7 cellular contexts compared by ENCODE assay signal in the genomic region with DNA sequence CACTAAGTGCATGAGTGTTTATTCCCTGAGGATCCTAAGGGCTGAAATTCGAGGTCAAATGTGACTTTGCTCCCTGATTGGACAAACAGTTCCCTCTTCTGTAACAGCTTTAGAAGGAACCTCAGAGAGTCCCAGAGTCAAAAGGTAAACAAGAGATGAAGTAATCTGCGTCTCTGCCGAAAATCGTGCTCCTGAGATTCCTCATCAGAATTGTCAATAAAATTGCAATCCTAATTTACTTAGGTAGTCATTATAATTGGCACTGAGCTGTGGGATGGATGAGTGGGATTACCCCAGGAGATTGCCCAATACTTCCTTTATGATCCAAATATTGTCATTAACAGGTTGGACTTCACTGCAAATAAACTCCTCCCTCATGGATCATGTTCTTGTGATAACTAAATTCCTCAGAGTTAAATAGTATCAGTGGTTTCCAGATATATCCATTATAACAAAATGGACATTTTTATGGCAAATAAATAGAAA. TPM values are rescaled to one million over a fixed set of nuclear protein-coding genes. Genes with fewer than 3 reads are reported as not detected.
DNase-seq lines count a peak whose midpoint lies in the region; ATAC-seq and TF ChIP-seq lines count a peak whose summit lies in the region.

No MANE protein-coding gene starts in this region.

- H3K9ac ChIP-seq in GM23248, result peak overlapping the region; percentile 98

- H3K36me3 ChIP-seq in GM23248 (ENCODE audit: low read depth) (no peaks in the 10 kb centered on the region), Panc1 (ENCODE audit: control insufficient read depth, insufficient read depth, low read length) (no peaks in the 10 kb centered on the region; the same call in 1 of the 2 replicates), sigmoid colon (no peaks in the 10 kb centered on the region)

- BruUV-seq in Panc1 (replicated peaks; lab: Mats Ljungman, UMichigan), result no TSS peak

- no peaks in the 10 kb centered on the region for H3K27me3 ChIP-seq in GM23248 (replicated peaks; ENCODE audit: insufficient read depth)
- H3K27me3 ChIP-seq in Panc1 (ENCODE audit: control insufficient read depth, insufficient read depth, low read length), result no peaks in the 10 kb centered on the region
- no peaks in the 10 kb centered on the region for H3K27me3 ChIP-seq in sigmoid colon

- no peaks in the 10 kb centered on the region for H3K9me3 ChIP-seq in GM23248 (ENCODE audit: low read depth)
- H3K9me3 ChIP-seq in Panc1 (ENCODE audit: control insufficient read depth, insufficient read depth, low read depth, low read length), result no peaks in the 10 kb centered on the region
- H3K9me3 ChIP-seq in sigmoid colon, result no peaks in the 10 kb centered on the region

- H3K4me2 ChIP-seq in GM23248 (ENCODE audit: unreplicated experiment), result peak overlapping the region; percentile 82

- no peak for DNase-seq in GM23248
- DNase-seq in Panc1 (ENCODE audit: low read depth, low spot score), result no peak
- DNase-seq in fibroblast of mammary gland (ENCODE audit: low read depth), result peak; percentile 24
- no peak for DNase-seq in sigmoid colon
- no peak for DNase-seq in D341Med (ENCODE audit: low spot score)
- DNase-seq in GM13976 (ENCODE audit: low spot score), result no peak

- no peak overlapping the region for H3K27ac ChIP-seq in GM23248
- peak overlapping the region; percentile 96 for H3K27ac ChIP-seq in Panc1 (ENCODE audit: low read length)
- H3K27ac ChIP-seq in sigmoid colon, result peak overlapping the region; percentile 89 to 95 (median 90)

- POLR2A ChIA-PET in Panc1 (lab: Charles Lee), result no interaction called here

- H4K20me1 ChIP-seq in GM23248 (ENCODE audit: insufficient read depth), result no peaks in the 10 kb centered on the region

- H3F3A ChIP-seq in GM23248 (ENCODE audit: insufficient read depth), result no peaks in the 10 kb centered on the region

- intact Hi-C loops in Panc1 (cut with micrococcal nuclease; ENCODE audit: unreplicated experiment) (no loop called here), sigmoid colon (cut with DNase I) (no loop called here)

- in situ Hi-C loops in GM23248 (cut with MboI) (no loop called here), Panc1 (cut with HindIII; ENCODE audit: low pct_unique_long_range_greater_than_20kb, low sequenced_read_pairs) (no loop called here), GM13976 (cut with MboI; ENCODE audit: low sequenced_read_pairs, unreplicated experiment) (no loop called here)

- peaks cover 15% of the 10 kb centered on the region for H3K4me1 ChIP-seq in GM23248 (ENCODE audit: insufficient read depth)
- H3K4me1 ChIP-seq in Panc1 (ENCODE audit: control insufficient read depth, insufficient read depth, low read length), result peaks cover 10% of the 10 kb centered on the region; the same call in 1 of the 2 replicates
- peaks cover 0 to 40% (median 27%) of the 10 kb centered on the region in 4 donors for H3K4me1 ChIP-seq in sigmoid colon

- peak; percentile 16; the same call in 1 of the 2 replicates for ATAC-seq in Panc1
- no peak for ATAC-seq in HG02763 (IDR thresholded peaks at IDR 0.05; ENCODE audit: unreplicated experiment)

- peaks cover 41% of the 10 kb centered on the region for H3K79me2 ChIP-seq in GM23248 (ENCODE audit: insufficient read depth)

- TF ChIP-seq CTCF in Panc1 (IDR thresholded peaks at IDR 0.05) (no peak), fibroblast of mammary gland (conservative IDR thresholded peaks at IDR 0.05; ENCODE audit: control insufficient read depth, insufficient read depth, low read depth, low read length) (no peak), sigmoid colon (IDR thresholded peaks at IDR 0.05) (no peak), GM13976 (IDR thresholded peaks at IDR 0.05; ENCODE audit: borderline replicate concordance, control extremely low read depth, extremely low read depth, insufficient read depth, missing control alignments) (no peak)

- CTCF ChIA-PET in Panc1 (lab: Charles Lee), result no interaction called here

- WGBS in GM23248 (ENCODE audit: low coverage in 1 of 2, low lambda C conversion rate in 2 of 2, missing lambda C conversion rate in 2 of 2), 2 experiments, result 24 to 36% methylated on average over 4 of the region's 4 CpGs
- 3 to 13% methylated on average over 4 of the region's 4 CpGs for WGBS in sigmoid colon, 2 donors

- TF ChIP-seq EP300 in sigmoid colon (IDR thresholded peaks at IDR 0.05), result no peak

- TF ChIP-seq POLR2A in sigmoid colon (IDR thresholded peaks at IDR 0.05), result no peak

- no peaks in the 10 kb centered on the region for H3K9me2 ChIP-seq in GM23248 (ENCODE audit: insufficient read depth)

- H2AFZ ChIP-seq in GM23248, result peak overlapping the region; percentile 98

- H3K4me3 ChIP-seq in GM23248 (peak overlapping the region; percentile 95), Panc1 (ENCODE audit: low read depth in 2 of 2, low read length in 2 of 2) (peak overlapping the region; percentile 98 to 99), fibroblast of mammary gland (ENCODE audit: control insufficient read depth, low read depth, low read length) (peak overlapping the region; percentile 94), sigmoid colon (peak overlapping the region; percentile 81 to 99 (median 89))

RNA-seq across cellular contexts. Expression of a gene that starts 0.9 kb away (rescaled TPM):
- 43.1 and 50.4 TPM in 2 replicates for total RNA-seq in GM23248 (2014; rRNA removed; shearing (Covaris generic))
- polyA plus RNA-seq in GM23248 (2016; fragmentation: Nextera tagmentation; extraction: Ambion mirVana) (80.2 and 92.1 TPM in 2 replicates), sigmoid colon (100 to 1,000 TPM; 150 to 423 (median 244) TPM)
- total RNA-seq in Panc1 (2021; ENCODE audit: unreplicated experiment) (59.8 TPM), sigmoid colon (100 to 1,000 TPM in 2 of 4 donors, 10 to 100 TPM in 2; 75.6 to 125 (median 99.8) TPM)
- polyA plus RNA-seq in Panc1 (2012; ENCODE audit: insufficient read length), result 45.1 TPM

RNA-seq across cellular contexts. Expression of a gene that starts 56.3 kb away (rescaled TPM):
- 0.11 TPM in 1 of 2 replicates, not detected in the other for total RNA-seq in GM23248 (2014; rRNA removed; shearing (Covaris generic))
- not detected in 2 replicates for polyA plus RNA-seq in GM23248 (2016; fragmentation: Nextera tagmentation; extraction: Ambion mirVana)
- 0.26 TPM for total RNA-seq in Panc1 (2021; ENCODE audit: unreplicated experiment)
- not detected for polyA plus RNA-seq in Panc1 (2012; ENCODE audit: insufficient read length)
- under 1 TPM; 0.33 to 0.55 (median 0.45) TPM for total RNA-seq in sigmoid colon
- under 1 TPM in 1 of 3 donors, not detected in 2; 0.20 TPM for polyA plus RNA-seq in sigmoid colon
